In the genomic region with DNA sequence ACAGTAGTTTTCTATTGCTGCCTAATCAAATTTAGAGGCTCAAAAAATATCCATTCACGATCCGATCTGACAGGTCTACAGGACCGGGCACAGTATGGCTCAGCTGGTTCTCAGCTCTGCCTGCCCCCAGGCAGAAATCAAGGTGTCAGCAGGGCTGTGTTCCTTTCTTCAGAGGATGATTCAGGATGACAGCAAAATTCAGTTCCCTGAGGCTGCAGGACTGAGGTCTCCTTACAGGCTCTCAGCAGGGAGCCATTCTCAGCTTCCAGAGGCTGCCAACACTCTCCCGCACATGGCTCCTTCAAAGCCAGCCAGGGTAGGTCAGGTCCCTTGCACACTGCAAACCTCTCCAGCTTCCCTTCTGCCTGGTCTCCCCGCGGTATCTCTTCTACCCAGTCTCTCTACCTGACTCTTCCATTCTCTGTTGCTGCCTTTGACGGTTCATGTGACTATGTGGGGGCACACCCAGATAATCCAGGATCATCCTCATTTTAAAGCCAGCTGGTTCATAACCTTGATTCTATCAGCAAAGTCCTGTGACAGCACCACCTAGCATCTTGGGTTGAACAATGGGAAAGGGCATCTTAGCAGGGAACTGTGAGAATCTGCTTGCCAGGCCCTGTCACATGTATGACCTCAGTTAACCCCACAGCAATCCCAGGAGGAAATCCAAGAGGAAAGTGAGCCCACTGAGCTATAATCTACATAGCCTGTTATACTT, we compare ENCODE assay signal across 11 cellular contexts. TPM values are rescaled to one million over a fixed set of nuclear protein-coding genes. Genes with fewer than 3 reads are reported as not detected.
DNase-seq lines count a peak whose midpoint lies in the region; ATAC-seq, FAIRE-seq and TF ChIP-seq lines count a peak whose summit lies in the region.
"Had no signal": no experiment of that assay in that cellular context is flagged by ENCODE, and none has a peak within 500 bp of the region (broad histone marks: within the 10 kb centered on the region; RNA-seq: fewer than 3 reads in every experiment).

No MANE protein-coding gene starts in this region.

- DNase-seq in activated CD4-positive, alpha-beta T cell treated with anti-CD3 and anti-CD28 coated beads, Interleukin-2, amount 10 ng/mL, durations not matched to agents 24 days and 14 days = no peak
- DNase-seq in activated CD4-positive, alpha-beta T cell treated with anti-CD3 and anti-CD28 coated beads for 4 hours = no peak
- peak; percentile 87 for DNase-seq in NCI-H82 (lab: John Stamatoyannopoulos, UW)
- peak; percentile 16 for DNase-seq in astrocyte of the spinal cord (ENCODE audit: low read depth, low spot score)
- no peak for DNase-seq in natural killer cell
- DNase-seq in activated gamma-delta T cell treated with Interleukin-2 at 50 U/mL for 16 hours = no peak
- no peak for DNase-seq in urothelium cell line (ENCODE audit: low spot score)
- DNase-seq in dedifferentiated amniotic fluid mesenchymal stem cell (ENCODE audit: extremely low spot score) = no peak
- DNase-seq: heart right ventricle, NCI-H2029 had no signal

- no peaks in the 10 kb centered on the region for H3K27me3 Mint-ChIP-seq in activated CD4-positive, alpha-beta T cell treated with anti-CD3 and anti-CD28 coated beads, Interleukin-2, amount 10 ng/mL, durations not matched to agents 24 days and 14 days
- H3K27me3 Mint-ChIP-seq in natural killer cell (ENCODE audit: low read depth in 2 of 2) = no peaks in the 10 kb centered on the region

- intact Hi-C loops in activated CD4-positive, alpha-beta T cell treated with anti-CD3 and anti-CD28 coated beads, Interleukin-2, amount 10 ng/mL, durations not matched to agents 24 days and 14 days (cut with micrococcal nuclease) = loop anchor here (10.0 kb wide), 1 partner anchor 51 kb away; a partner anchor contains a TSS
- intact Hi-C loops in natural killer cell (cut with micrococcal nuclease) = no loop called here

- no peak overlapping the region for H3K4me3 ChIP-seq in astrocyte of the spinal cord (ENCODE audit: low read depth, low read length)
- H3K4me3 ChIP-seq: heart right ventricle, lung had no signal

- ATAC-seq in natural killer cell = no peak

- H3K4me1 Mint-ChIP-seq in activated CD4-positive, alpha-beta T cell treated with anti-CD3 and anti-CD28 coated beads, Interleukin-2, amount 10 ng/mL, durations not matched to agents 24 days and 14 days = peaks cover 57% of the 10 kb centered on the region
- peaks cover 50 to 63% of the 10 kb centered on the region in 2 donors for H3K4me1 Mint-ChIP-seq in natural killer cell

- no peak overlapping the region for H3K4me3 Mint-ChIP-seq in activated CD4-positive, alpha-beta T cell treated with anti-CD3 and anti-CD28 coated beads, Interleukin-2, amount 10 ng/mL, durations not matched to agents 24 days and 14 days
- H3K4me3 Mint-ChIP-seq in natural killer cell = no peak overlapping the region

- TF ChIP-seq CTCF in astrocyte of the spinal cord (IDR thresholded peaks at IDR 0.05; ENCODE audit: low read depth, low read length) (no peak), natural killer cell (IDR thresholded peaks at IDR 0.05) (no peak)

- FAIRE-seq in urothelium cell line (lab: Jason Lieb, UNC) = no peak

- H3K36me3 Mint-ChIP-seq in activated CD4-positive, alpha-beta T cell treated with anti-CD3 and anti-CD28 coated beads, Interleukin-2, amount 10 ng/mL, durations not matched to agents 24 days and 14 days (ENCODE audit: low read depth) = peaks cover 44% of the 10 kb centered on the region
- peaks cover 10% of the 10 kb centered on the region for H3K36me3 Mint-ChIP-seq in natural killer cell

- H3K9me3 Mint-ChIP-seq in activated CD4-positive, alpha-beta T cell treated with anti-CD3 and anti-CD28 coated beads, Interleukin-2, amount 10 ng/mL, durations not matched to agents 24 days and 14 days = no peaks in the 10 kb centered on the region
- no peaks in the 10 kb centered on the region for H3K9me3 Mint-ChIP-seq in natural killer cell

- H3K27ac Mint-ChIP-seq in activated CD4-positive, alpha-beta T cell treated with anti-CD3 and anti-CD28 coated beads, Interleukin-2, amount 10 ng/mL, durations not matched to agents 24 days and 14 days = peak overlapping the region; percentile 58
- peak overlapping the region; percentile 47 to 85 for H3K27ac Mint-ChIP-seq in natural killer cell

- in situ Hi-C loops in astrocyte of the spinal cord (cut with HindIII; ENCODE audit: low sequenced_read_pairs) = no loop called here

RNA-seq across cellular contexts. Expression of a gene that starts 50.4 kb away (rescaled TPM):
- total RNA-seq in activated CD4-positive, alpha-beta T cell treated with anti-CD3 and anti-CD28 coated beads, Interleukin-2, amount 10 ng/mL, durations not matched to agents 24 days and 14 days = 34.9 and 37.6 TPM in 2 replicates
- 10 to 100 TPM; 36.3 to 60.4 (median 37.5) TPM for total RNA-seq in natural killer cell

Comparison
In these comparisons a context has a peak if more than half of its experiments do, and no peak if none do; other contexts are left out.
1. DNase-seq: peak in NCI-H82 (single experiment) and astrocyte of the spinal cord (single experiment); none in activated CD4-positive, alpha-beta T cell treated with anti-CD3 and anti-CD28 coated beads, Interleukin-2, amount 10 ng/mL, durations not matched to agents 24 days and 14 days (single experiment), activated CD4-positive, alpha-beta T cell treated with anti-CD3 and anti-CD28 coated beads for 4 hours (0 of 2), natural killer cell (single experiment), activated gamma-delta T cell treated with Interleukin-2 at 50 U/mL for 16 hours (single experiment), urothelium cell line (single experiment) and dedifferentiated amniotic fluid mesenchymal stem cell (single experiment).